ENCODE assay signal across 9 cellular contexts in genomic region chr7:95916573-95917371, GRCh38.
A peak's percentile ranks its signal among the peaks of the same experiment; 100 is the strongest.
DNase-seq lines count a peak whose midpoint lies in the region; ATAC-seq and TF ChIP-seq lines count a peak whose summit lies in the region.
"Had no signal": no experiment of that assay in that cellular context is flagged by ENCODE, and none has a peak within 500 bp of the region (broad histone marks: within the 10 kb centered on the region; RNA-seq: fewer than 3 reads in every experiment).

No MANE protein-coding gene starts in this region.

- no peaks in the 10 kb centered on the region for H3K9me3 Mint-ChIP-seq in activated naive CD4-positive, alpha-beta T cell treated with anti-CD3 and anti-CD28 coated beads, Interleukin-2, amount 50 U/mL, for 72 hours
- no peaks in the 10 kb centered on the region for H3K9me3 Mint-ChIP-seq in glutamatergic neuron (ENCODE audit: unreplicated experiment)

- no peak overlapping the region for H3K4me3 Mint-ChIP-seq in glutamatergic neuron (ENCODE audit: unreplicated experiment)
- H3K4me3 Mint-ChIP-seq: activated naive CD8-positive, alpha-beta T cell had no signal

- no peaks in the 10 kb centered on the region for H3K4me1 Mint-ChIP-seq in glutamatergic neuron (ENCODE audit: low read depth, unreplicated experiment)

- H2AFZ ChIP-seq in Loucy (ENCODE audit: low read length), result peak overlapping the region; percentile 96; the same call in 1 of the 2 replicates

- H4K20me1 ChIP-seq in Loucy (ENCODE audit: insufficient read depth, low read length, poor library complexity, severe bottlenecking), result no peaks in the 10 kb centered on the region

- H3K36me3 Mint-ChIP-seq in activated naive CD4-positive, alpha-beta T cell treated with anti-CD3 and anti-CD28 coated beads, Interleukin-2, amount 50 U/mL, for 72 hours, result no peaks in the 10 kb centered on the region
- H3K36me3 Mint-ChIP-seq in glutamatergic neuron (ENCODE audit: unreplicated experiment), result no peaks in the 10 kb centered on the region
- H3K36me3 Mint-ChIP-seq: activated naive CD8-positive, alpha-beta T cell had no signal

- H3K27ac Mint-ChIP-seq in activated naive CD4-positive, alpha-beta T cell treated with anti-CD3 and anti-CD28 coated beads, Interleukin-2, amount 50 U/mL, for 72 hours, result no peak overlapping the region
- H3K27ac Mint-ChIP-seq in glutamatergic neuron (ENCODE audit: unreplicated experiment), result no peak overlapping the region
- H3K27ac Mint-ChIP-seq: activated naive CD8-positive, alpha-beta T cell had no signal

- WGBS in upper lobe of left lung, 2 donors, result 31% methylated on average over 20 of the region's 20 CpGs

- ATAC-seq in GM19467 (IDR thresholded peaks at IDR 0.05; ENCODE audit: unreplicated experiment), result peak; percentile 75
- peak; percentile 39 to 54 for ATAC-seq in activated naive CD4-positive, alpha-beta T cell treated with anti-CD3 and anti-CD28 coated beads, Interleukin-2, amount 50 U/mL, for 72 hours
- ATAC-seq in upper lobe of left lung (ENCODE audit: low FRiP score in 2 of 2), result peak in 1 of 2 donors; percentile 85

- H3K4me3 ChIP-seq in Loucy (ENCODE audit: low read length, poor library complexity, severe bottlenecking) (peak overlapping the region; percentile 67), SJCRH30 (peak overlapping the region; percentile 37), upper lobe of left lung (peak overlapping the region in 2 of 4 donors; percentile 22 to 28)

- peak overlapping the region; percentile 25 for H3K9ac ChIP-seq in Loucy (ENCODE audit: low read depth, low read length, poor library complexity, severe bottlenecking)

- DNase-seq in COLO668 (lab: John Stamatoyannopoulos, UW; ENCODE audit: unreplicated experiment) (peak; percentile 70), SJCRH30 (peak; percentile 64 to 87), glutamatergic neuron (peak; percentile 88), pons (ENCODE audit: low spot score) (peak; percentile 87), upper lobe of left lung (peak in 1 of 2 donors; percentile 58)
- DNase-seq in activated naive CD4-positive, alpha-beta T cell treated with anti-CD3 and anti-CD28 coated beads, Interleukin-2, amount 50 U/mL, for 72 hours (ENCODE audit: low spot score in 2 of 2), result peak; percentile 56 to 75

- H3K79me2 ChIP-seq in Loucy (ENCODE audit: insufficient read depth, low read length), result no peaks in the 10 kb centered on the region

- peaks cover 2% of the 10 kb centered on the region for H3K27me3 Mint-ChIP-seq in glutamatergic neuron (ENCODE audit: unreplicated experiment)

- H3K27ac ChIP-seq in SJCRH30 (no peak overlapping the region), upper lobe of left lung (no peak overlapping the region)

- H3F3A ChIP-seq in Loucy (ENCODE audit: low read depth), result no peaks in the 10 kb centered on the region

- TF ChIP-seq EP300 in upper lobe of left lung (IDR thresholded peaks at IDR 0.05), result no peak

- H3K36me3 ChIP-seq in Loucy (ENCODE audit: insufficient read depth, low read length), result no peaks in the 10 kb centered on the region
- H3K36me3 ChIP-seq in SJCRH30, result no peaks in the 10 kb centered on the region
- H3K36me3 ChIP-seq in upper lobe of left lung, result no peaks in the 10 kb centered on the region

- H3K27me3 ChIP-seq in Loucy (ENCODE audit: insufficient read depth, low read length, poor library complexity, severe bottlenecking) (no peaks in the 10 kb centered on the region), SJCRH30 (no peaks in the 10 kb centered on the region), upper lobe of left lung (no peaks in the 10 kb centered on the region)

- no peaks in the 10 kb centered on the region for H3K9me2 ChIP-seq in Loucy (replicated peaks; ENCODE audit: low read depth, low read length)

- peak; percentile 99 for TF ChIP-seq CTCF in Loucy (conservative IDR thresholded peaks at IDR 0.05; ENCODE audit: low read length)
- TF ChIP-seq CTCF in glutamatergic neuron (IDR thresholded peaks at IDR 0.05; ENCODE audit: partially characterized antibody, unreplicated experiment), result peak; percentile 98
- peak; percentile 59 to 90 (median 76) for TF ChIP-seq CTCF in upper lobe of left lung (IDR thresholded peaks at IDR 0.05)

- no peaks in the 10 kb centered on the region for H3K4me1 ChIP-seq in Loucy (ENCODE audit: insufficient read depth, low read length, poor library complexity, severe bottlenecking)
- no peaks in the 10 kb centered on the region for H3K4me1 ChIP-seq in SJCRH30
- peaks cover 0 to 7% (median 1%) of the 10 kb centered on the region in 4 donors for H3K4me1 ChIP-seq in upper lobe of left lung

- H3K9me3 ChIP-seq in Loucy (ENCODE audit: insufficient read depth, low read depth, low read length) (no peaks in the 10 kb centered on the region), SJCRH30 (replicated peaks) (no peaks in the 10 kb centered on the region), upper lobe of left lung (no peaks in the 10 kb centered on the region)

- H3K4me2 ChIP-seq in Loucy (ENCODE audit: low read depth, low read length, poor library complexity, severe bottlenecking), result peak overlapping the region; percentile 77

- TF ChIP-seq POLR2A in upper lobe of left lung (IDR thresholded peaks at IDR 0.05), result no peak
